In genomic region chr12:97854477-97854876, GRCh38 we compare ENCODE assay signal across 17 cellular contexts.
DNase-seq lines count a peak whose midpoint lies in the region; ATAC-seq and TF ChIP-seq lines count a peak whose summit lies in the region.
"Had no signal": no experiment of that assay in that cellular context is flagged by ENCODE, and none has a peak within 500 bp of the region (broad histone marks: within the 10 kb centered on the region; RNA-seq: fewer than 3 reads in every experiment).

No MANE protein-coding gene starts in this region.

- H3K4me3 ChIP-seq in GM12865 (ENCODE audit: low read depth, low read length) (no peak overlapping the region), HCT116 (replicated peaks in 1 of 2; ENCODE audit: low read depth in 1 of 2, low read length in 2 of 2) (no peak overlapping the region), OCI-LY3 (ENCODE audit: low read length) (no peak overlapping the region), PC-9 (no peak overlapping the region), mesendoderm (ENCODE audit: low read length) (no peak overlapping the region)
- H3K4me3 ChIP-seq: GM23248 had no signal

- H2BK120ac ChIP-seq in mesendoderm (ENCODE audit: low read depth, low read length): no peak overlapping the region

- POLR2A ChIA-PET in HCT116 (lab: Charles Lee): no interaction called here
- POLR2A ChIA-PET in PC-9 (lab: Charles Lee; ENCODE audit: unreplicated experiment): no interaction called here

- DNase-seq in GM12865 (ENCODE audit: low read depth) (no peak), HCT116 (ENCODE audit: low read depth, low spot score) (no peak), PC-9 (no peak), mesendoderm (no peak), COR-L47 (lab: John Stamatoyannopoulos, UW) (no peak)
- DNase-seq in activated CD4-positive, alpha-beta T cell treated with anti-CD3 and anti-CD28 coated beads, Interleukin-2, amount 50 U/mL, for 1 hour: no peak
- DNase-seq: C1 segment of cervical spinal cord; Caco-2; CD4-positive, alpha-beta memory T cell; DMS153; DMS79 treated with DMSO at 0.1 percent for 48 hours; GF-D8; GM23248; H7; HCEC 1CT had no signal

- H3K18ac ChIP-seq in mesendoderm (ENCODE audit: low read length): no peak overlapping the region

- H3K9ac ChIP-seq in HCT116 (ENCODE audit: low read length) (no peak overlapping the region), OCI-LY3 (ENCODE audit: low read length) (no peak overlapping the region), mesendoderm (ENCODE audit: low read length) (no peak overlapping the region)
- H3K9ac ChIP-seq: GM23248 had no signal

- no peak overlapping the region for H2BK5ac ChIP-seq in mesendoderm (ENCODE audit: low read length)

- ATAC-seq in HCT116 (no peak), GM21515 (IDR thresholded peaks at IDR 0.05; ENCODE audit: unreplicated experiment) (no peak)

- no peak overlapping the region for H3K23ac ChIP-seq in mesendoderm (ENCODE audit: low read length)

- WGBS in mesendoderm (ENCODE audit: extremely low coverage, insufficient coverage, low lambda C conversion rate): no CpG with 5 or more reads among the region's 1 CpG

- H3K4ac ChIP-seq in mesendoderm (ENCODE audit: low read depth, low read length): no peak overlapping the region

- TF ChIP-seq CTCF in GM12865 (IDR thresholded peaks at IDR 0.05; ENCODE audit: insufficient read depth, low read depth, low read length, missing control alignments) (peak; percentile 3), HCT116 (IDR thresholded peaks at IDR 0.05 in 2 of 3, conservative IDR thresholded peaks at IDR 0.05 in 1 of 3; ENCODE audit: borderline replicate concordance in 1 of 3, insufficient read depth in 1 of 3, low read depth in 2 of 3, low read length in 2 of 3) (peak in 2 of 3 experiments; percentile 29 to 35; a peak in 2 of 6 replicates), OCI-LY3 (IDR thresholded peaks at IDR 0.05; ENCODE audit: low read depth, low read length) (peak; percentile 25; the same call in 1 of the 2 replicates), PC-9 (conservative IDR thresholded peaks at IDR 0.05) (peak; percentile 43; the same call in 1 of the 2 replicates)

- no peak for TF ChIP-seq POLR2A in HCT116 (IDR thresholded peaks at IDR 0.05; ENCODE audit: borderline replicate concordance, extremely low read depth, insufficient read depth, insufficient read length)

- H3K79me1 ChIP-seq in mesendoderm (ENCODE audit: low read length): no peaks in the 10 kb centered on the region

- no peak overlapping the region for H2BK15ac ChIP-seq in mesendoderm (replicated peaks; ENCODE audit: low read depth)

- H4K20me1 ChIP-seq in HCT116 (ENCODE audit: insufficient read depth): no peaks in the 10 kb centered on the region
- H4K20me1 ChIP-seq in OCI-LY3 (ENCODE audit: insufficient read depth, low read length): no peaks in the 10 kb centered on the region
- no peaks in the 10 kb centered on the region for H4K20me1 ChIP-seq in PC-9 (ENCODE audit: insufficient read depth)

- no peak overlapping the region for H2AK5ac ChIP-seq in mesendoderm (ENCODE audit: low read length)

- H3K27ac ChIP-seq in HCT116 (ENCODE audit: low read depth, low read length) (no peak overlapping the region), OCI-LY3 (ENCODE audit: low read length) (no peak overlapping the region), PC-9 (no peak overlapping the region), mesendoderm (ENCODE audit: low read depth, low read length) (no peak overlapping the region)
- H3K27ac ChIP-seq: GM23248 had no signal

- no peaks in the 10 kb centered on the region for H3K27me3 ChIP-seq in HCT116 (ENCODE audit: insufficient read depth, low read length)
- H3K27me3 ChIP-seq in OCI-LY3 (ENCODE audit: low read depth, low read length): no peaks in the 10 kb centered on the region
- no peaks in the 10 kb centered on the region for H3K27me3 ChIP-seq in PC-9 (ENCODE audit: insufficient read depth, low read depth)
- H3K27me3 ChIP-seq in mesendoderm (ENCODE audit: insufficient read depth, low read length, poor library complexity): no peaks in the 10 kb centered on the region

- peak; percentile 27 for TF ChIP-seq RAD21 in HCT116 (IDR thresholded peaks at IDR 0.05; ENCODE audit: low read depth)

- H3K36me3 ChIP-seq in HCT116 (ENCODE audit: control insufficient read depth in 1 of 2, insufficient read depth in 2 of 2, low read length in 2 of 2) (no peaks in the 10 kb centered on the region), OCI-LY3 (replicated peaks; ENCODE audit: low read depth, low read length) (no peaks in the 10 kb centered on the region), PC-9 (ENCODE audit: low read depth) (no peaks in the 10 kb centered on the region), mesendoderm (ENCODE audit: control insufficient read depth, insufficient read depth, low read length) (no peaks in the 10 kb centered on the region)

- no peaks in the 10 kb centered on the region for H3K79me2 ChIP-seq in HCT116 (ENCODE audit: insufficient read depth, low read length)
- H3K79me2 ChIP-seq in OCI-LY3 (ENCODE audit: low read length): no peaks in the 10 kb centered on the region
- H3K79me2 ChIP-seq in PC-9 (ENCODE audit: low read depth): no peaks in the 10 kb centered on the region
- H3K79me2 ChIP-seq in mesendoderm (ENCODE audit: control insufficient read depth, insufficient read depth, low read length): no peaks in the 10 kb centered on the region

- H3K4me1 ChIP-seq in HCT116 (ENCODE audit: control insufficient read depth in 1 of 2, insufficient read depth in 2 of 2, low read length in 2 of 2) (no peaks in the 10 kb centered on the region), OCI-LY3 (ENCODE audit: low read length) (no peaks in the 10 kb centered on the region), PC-9 (replicated peaks; ENCODE audit: insufficient read depth) (no peaks in the 10 kb centered on the region), mesendoderm (ENCODE audit: control insufficient read depth, low read depth, low read length) (no peaks in the 10 kb centered on the region)
- H3K4me1 ChIP-seq: Caco-2 had no signal

- H3K4me2 ChIP-seq in HCT116 (ENCODE audit: low read length): no peak overlapping the region
- H3K4me2 ChIP-seq in OCI-LY3 (ENCODE audit: low read length): no peak overlapping the region
- H3K4me2 ChIP-seq in PC-9: no peak overlapping the region
- no peak overlapping the region for H3K4me2 ChIP-seq in mesendoderm (ENCODE audit: low read length)

- H3F3A ChIP-seq in PC-9 (ENCODE audit: insufficient read depth, low read depth): no peaks in the 10 kb centered on the region

- CTCF ChIA-PET in HCT116 (lab: Charles Lee) (interaction anchor here (1.3 kb wide), 1 partner anchor 13 kb away, joined by 7 read pairs; no protein-coding TSS in a partner anchor), PC-9 (lab: Charles Lee) (no interaction called here)

- H2AFZ ChIP-seq in HCT116 (ENCODE audit: low read depth, low read length, poor library complexity, severe bottlenecking): no peak overlapping the region
- no peak overlapping the region for H2AFZ ChIP-seq in OCI-LY3 (ENCODE audit: low read depth, low read length)
- H2AFZ ChIP-seq in PC-9: no peak overlapping the region
- H2AFZ ChIP-seq: GM23248 had no signal

- BruUV-seq in HCT116 (replicated peaks; lab: Mats Ljungman, UMichigan) (no TSS peak), PC-9 (replicated peaks; lab: Mats Ljungman, UMichigan) (no TSS peak)

- H4K8ac ChIP-seq in mesendoderm (ENCODE audit: low read depth, low read length): no peak overlapping the region

- RAD21 ChIA-PET in HCT116 (lab: Charles Lee; ENCODE audit: low non-redundant PET in 1 of 2, low total read pairs in 2 of 2, uncharacterized antibody in 2 of 2, unreplicated experiment in 2 of 2): no interaction called here

- H3K9me2 ChIP-seq in HCT116 (ENCODE audit: insufficient read depth): no peaks in the 10 kb centered on the region
- H3K9me2 ChIP-seq in PC-9 (ENCODE audit: insufficient read depth): no peaks in the 10 kb centered on the region

- H3K56ac ChIP-seq in mesendoderm (ENCODE audit: low read length): no peak overlapping the region

- intact Hi-C loops in HCT116 (cut with micrococcal nuclease) (no loop called here), PC-9 (cut with micrococcal nuclease; ENCODE audit: unreplicated experiment) (no loop called here)

- H3K9me3 ChIP-seq in HCT116 (ENCODE audit: control insufficient read depth in 1 of 2, insufficient read depth in 1 of 2, low read depth in 1 of 2, low read length in 2 of 2) (no peaks in the 10 kb centered on the region), OCI-LY3 (ENCODE audit: insufficient read depth, low read length) (no peaks in the 10 kb centered on the region), PC-9 (ENCODE audit: insufficient read depth, low read depth) (no peaks in the 10 kb centered on the region)
- H3K9me3 ChIP-seq: Caco-2 had no signal

- no peak overlapping the region for H4K5ac ChIP-seq in mesendoderm (ENCODE audit: low read length)

TF ChIP-seq in HCT116, 20 proteins besides CTCF, POLR2A, EP300 and RAD21:
- no peak for TF ChIP-seq ZNF274 (IDR thresholded peaks at IDR 0.05; ENCODE audit: low read depth, low read length)
- no peak for TF ChIP-seq EZH2phosphoT487 (IDR thresholded peaks at IDR 0.05; ENCODE audit: borderline replicate concordance)
- no peak for TF ChIP-seq CEBPB (IDR thresholded peaks at IDR 0.05; ENCODE audit: low read depth)
- TF ChIP-seq SRF (IDR thresholded peaks at IDR 0.05; ENCODE audit: low read depth): no peak
- no peak for TF ChIP-seq POLR2AphosphoS5 (IDR thresholded peaks at IDR 0.05; ENCODE audit: low read depth, low read length)
- no peak for TF ChIP-seq ZFX (IDR thresholded peaks at IDR 0.05)
